1 cellular context compared by ENCODE assay signal in genomic region chr13:99053636-99054233, GRCh38.
TF ChIP-seq lines count a peak whose summit lies in the region.

No MANE protein-coding gene starts in this region.

TF ChIP-seq in K562, 482 proteins besides CTCF, POLR2A, EP300 and RAD21 (continued from another document and continues in another):
- TF ChIP-seq ZHX1 (conservative IDR thresholded peaks at IDR 0.05; ENCODE audit: low read length) (no peak), SMC3 (conservative IDR thresholded peaks at IDR 0.05; ENCODE audit: insufficient read depth, low read depth, low read length) (no peak), CREM (IDR thresholded peaks at IDR 0.05; ENCODE audit: low read depth) (peak; percentile 78), CHD7 (IDR thresholded peaks at IDR 0.05; ENCODE audit: low read depth, low read length) (no peak), CBX3 (IDR thresholded peaks at IDR 0.05; ENCODE audit: borderline replicate concordance in 1 of 2, low read length in 2 of 2) (peak in 1 of 2 experiments; percentile 52; a peak in 1 of 3 replicates), ZFP91 (CRISPR knock-in tag; IDR thresholded peaks at IDR 0.05) (no peak), ZNF57 (CRISPR knock-in tag; IDR thresholded peaks at IDR 0.05) (no peak), ZNF212 (CRISPR knock-in tag; IDR thresholded peaks at IDR 0.05) (no peak), NR1H2 (CRISPR knock-in tag; IDR thresholded peaks at IDR 0.05) (no peak), PML (IDR thresholded peaks at IDR 0.05; ENCODE audit: low read length) (peak; percentile 95), GABPB1 (CRISPR knock-in tag; IDR thresholded peaks at IDR 0.05) (no peak), DPF2 (IDR thresholded peaks at IDR 0.05) (peak; percentile 97), SMARCE1 (IDR thresholded peaks at IDR 0.05) (peak; percentile 97), ARID2 (IDR thresholded peaks at IDR 0.05) (no peak), HMBOX1 (IDR thresholded peaks at IDR 0.05) (peak; percentile 100), ZC3H4 (CRISPR knock-in tag; IDR thresholded peaks at IDR 0.05; ENCODE audit: borderline replicate concordance) (no peak), YY1 (IDR thresholded peaks at IDR 0.05; ENCODE audit: borderline replicate concordance in 1 of 3, control insufficient read depth in 1 of 3, extremely low read depth in 1 of 3, insufficient read depth in 3 of 3, insufficient read length in 1 of 3, insufficient replicate concordance in 2 of 3, low read depth in 1 of 3, low read length in 2 of 3) (no peak), FOXO4 (CRISPR knock-in tag; IDR thresholded peaks at IDR 0.05) (no peak), RFX7 (CRISPR knock-in tag; IDR thresholded peaks at IDR 0.05) (no peak), ZNF655 (CRISPR knock-in tag; IDR thresholded peaks at IDR 0.05) (no peak), STAT5A (IDR thresholded peaks at IDR 0.05; ENCODE audit: borderline replicate concordance, low read length) (peak; percentile 92), TGIF2 (CRISPR knock-in tag; IDR thresholded peaks at IDR 0.05) (no peak), CTBP1 (IDR thresholded peaks at IDR 0.05; ENCODE audit: borderline replicate concordance) (peak; percentile 89), TRIM24 (IDR thresholded peaks at IDR 0.05) (peak; percentile 77 to 88; a peak in 3 of 4 replicates), OTX1 (CRISPR knock-in tag; IDR thresholded peaks at IDR 0.05) (no peak), ZNF766 (CRISPR knock-in tag; conservative IDR thresholded peaks at IDR 0.05) (peak; percentile 98), SMARCB1 (IDR thresholded peaks at IDR 0.05; ENCODE audit: insufficient read length, low read depth) (no peak), NKRF (IDR thresholded peaks at IDR 0.05; ENCODE audit: borderline replicate concordance) (no peak), ZNF217 (CRISPR knock-in tag; IDR thresholded peaks at IDR 0.05) (no peak)
- TF ChIP-seq, protein P1, sequence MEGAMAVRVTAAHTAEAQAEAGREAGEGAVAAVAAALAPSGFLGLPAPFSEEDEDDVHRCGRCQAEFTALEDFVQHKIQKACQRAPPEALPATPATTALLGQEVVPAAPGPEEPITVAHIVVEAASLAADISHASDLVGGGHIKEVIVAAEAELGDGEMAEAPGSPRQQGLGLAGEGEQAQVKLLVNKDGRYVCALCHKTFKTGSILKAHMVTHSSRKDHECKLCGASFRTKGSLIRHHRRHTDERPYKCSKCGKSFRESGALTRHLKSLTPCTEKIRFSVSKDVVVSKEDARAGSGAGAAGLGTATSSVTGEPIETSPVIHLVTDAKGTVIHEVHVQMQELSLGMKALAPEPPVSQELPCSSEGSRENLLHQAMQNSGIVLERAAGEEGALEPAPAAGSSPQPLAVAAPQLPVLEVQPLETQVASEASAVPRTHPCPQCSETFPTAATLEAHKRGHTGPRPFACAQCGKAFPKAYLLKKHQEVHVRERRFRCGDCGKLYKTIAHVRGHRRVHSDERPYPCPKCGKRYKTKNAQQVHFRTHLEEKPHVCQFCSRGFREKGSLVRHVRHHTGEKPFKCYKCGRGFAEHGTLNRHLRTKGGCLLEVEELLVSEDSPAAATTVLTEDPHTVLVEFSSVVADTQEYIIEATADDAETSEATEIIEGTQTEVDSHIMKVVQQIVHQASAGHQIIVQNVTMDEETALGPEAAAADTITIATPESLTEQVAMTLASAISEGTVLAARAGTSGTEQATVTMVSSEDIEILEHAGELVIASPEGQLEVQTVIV (CRISPR knock-in tag; IDR thresholded peaks at IDR 0.05; ENCODE audit: borderline replicate concordance), result no peak
